1 cellular context compared by ENCODE assay signal in the genomic region with DNA sequence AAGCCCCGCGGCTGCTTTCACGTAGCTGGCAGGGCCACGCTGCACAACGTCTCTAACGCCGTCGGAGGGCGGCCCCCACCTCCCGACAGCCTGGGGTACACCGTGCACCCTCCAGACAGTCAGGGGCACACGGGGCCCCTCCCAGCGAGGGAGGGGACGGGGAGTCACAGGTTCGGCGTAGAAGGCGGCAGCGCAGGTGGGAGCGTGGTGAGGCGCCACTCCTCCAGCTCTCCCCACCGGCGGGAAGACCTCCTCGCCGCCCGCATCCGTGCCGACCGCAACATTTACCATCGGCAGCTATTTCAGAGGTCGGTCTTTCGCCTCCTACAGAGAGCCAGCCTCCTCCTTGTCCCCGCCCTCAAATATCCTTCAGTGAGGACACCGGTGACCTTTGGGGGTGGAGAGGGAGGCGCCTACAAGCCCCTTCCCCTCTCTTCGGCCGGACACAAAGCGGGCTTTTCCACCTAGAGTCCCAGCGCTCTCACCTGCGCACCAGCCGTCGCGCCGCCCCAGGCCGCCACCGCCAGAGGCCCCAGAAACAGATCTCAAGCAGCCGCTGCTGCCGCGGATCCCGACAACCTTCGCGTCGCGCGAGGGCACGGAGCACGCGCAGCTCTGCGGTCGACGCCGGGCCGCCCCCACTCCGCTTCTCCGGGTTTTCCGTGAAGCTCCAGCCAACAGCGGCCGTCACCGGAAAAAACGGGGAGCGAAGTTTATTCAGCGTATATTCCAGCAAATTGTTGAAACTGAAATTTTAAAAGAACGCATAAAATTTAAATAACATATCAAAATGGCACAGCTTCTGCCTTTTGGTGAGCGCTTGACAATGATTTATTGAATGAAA.
A peak's percentile ranks its signal among the peaks of the same experiment; 100 is the strongest.
TF ChIP-seq lines count a peak whose summit lies in the region.

A gene (minus strand): TSS at position 600 of the 844 bp plus-strand sequence. CDS start 20,708 bp downstream, outside the sequence.

TF ChIP-seq in GM12878, 131 proteins besides CTCF, POLR2A, EP300 and RAD21 (continued from another document and continues in another):
- TF ChIP-seq, protein P1, sequence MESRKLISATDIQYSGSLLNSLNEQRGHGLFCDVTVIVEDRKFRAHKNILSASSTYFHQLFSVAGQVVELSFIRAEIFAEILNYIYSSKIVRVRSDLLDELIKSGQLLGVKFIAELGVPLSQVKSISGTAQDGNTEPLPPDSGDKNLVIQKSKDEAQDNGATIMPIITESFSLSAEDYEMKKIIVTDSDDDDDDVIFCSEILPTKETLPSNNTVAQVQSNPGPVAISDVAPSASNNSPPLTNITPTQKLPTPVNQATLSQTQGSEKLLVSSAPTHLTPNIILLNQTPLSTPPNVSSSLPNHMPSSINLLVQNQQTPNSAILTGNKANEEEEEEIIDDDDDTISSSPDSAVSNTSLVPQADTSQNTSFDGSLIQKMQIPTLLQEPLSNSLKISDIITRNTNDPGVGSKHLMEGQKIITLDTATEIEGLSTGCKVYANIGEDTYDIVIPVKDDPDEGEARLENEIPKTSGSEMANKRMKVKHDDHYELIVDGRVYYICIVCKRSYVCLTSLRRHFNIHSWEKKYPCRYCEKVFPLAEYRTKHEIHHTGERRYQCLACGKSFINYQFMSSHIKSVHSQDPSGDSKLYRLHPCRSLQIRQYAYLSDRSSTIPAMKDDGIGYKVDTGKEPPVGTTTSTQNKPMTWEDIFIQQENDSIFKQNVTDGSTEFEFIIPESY (IDR thresholded peaks at IDR 0.05) = no peak
- no peak for TF ChIP-seq ZNF24 (IDR thresholded peaks at IDR 0.05)
- TF ChIP-seq, protein P2, sequence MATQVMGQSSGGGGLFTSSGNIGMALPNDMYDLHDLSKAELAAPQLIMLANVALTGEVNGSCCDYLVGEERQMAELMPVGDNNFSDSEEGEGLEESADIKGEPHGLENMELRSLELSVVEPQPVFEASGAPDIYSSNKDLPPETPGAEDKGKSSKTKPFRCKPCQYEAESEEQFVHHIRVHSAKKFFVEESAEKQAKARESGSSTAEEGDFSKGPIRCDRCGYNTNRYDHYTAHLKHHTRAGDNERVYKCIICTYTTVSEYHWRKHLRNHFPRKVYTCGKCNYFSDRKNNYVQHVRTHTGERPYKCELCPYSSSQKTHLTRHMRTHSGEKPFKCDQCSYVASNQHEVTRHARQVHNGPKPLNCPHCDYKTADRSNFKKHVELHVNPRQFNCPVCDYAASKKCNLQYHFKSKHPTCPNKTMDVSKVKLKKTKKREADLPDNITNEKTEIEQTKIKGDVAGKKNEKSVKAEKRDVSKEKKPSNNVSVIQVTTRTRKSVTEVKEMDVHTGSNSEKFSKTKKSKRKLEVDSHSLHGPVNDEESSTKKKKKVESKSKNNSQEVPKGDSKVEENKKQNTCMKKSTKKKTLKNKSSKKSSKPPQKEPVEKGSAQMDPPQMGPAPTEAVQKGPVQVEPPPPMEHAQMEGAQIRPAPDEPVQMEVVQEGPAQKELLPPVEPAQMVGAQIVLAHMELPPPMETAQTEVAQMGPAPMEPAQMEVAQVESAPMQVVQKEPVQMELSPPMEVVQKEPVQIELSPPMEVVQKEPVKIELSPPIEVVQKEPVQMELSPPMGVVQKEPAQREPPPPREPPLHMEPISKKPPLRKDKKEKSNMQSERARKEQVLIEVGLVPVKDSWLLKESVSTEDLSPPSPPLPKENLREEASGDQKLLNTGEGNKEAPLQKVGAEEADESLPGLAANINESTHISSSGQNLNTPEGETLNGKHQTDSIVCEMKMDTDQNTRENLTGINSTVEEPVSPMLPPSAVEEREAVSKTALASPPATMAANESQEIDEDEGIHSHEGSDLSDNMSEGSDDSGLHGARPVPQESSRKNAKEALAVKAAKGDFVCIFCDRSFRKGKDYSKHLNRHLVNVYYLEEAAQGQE (IDR thresholded peaks at IDR 0.05; ENCODE audit: low read depth, low read length) = no peak
- TF ChIP-seq, protein P3, sequence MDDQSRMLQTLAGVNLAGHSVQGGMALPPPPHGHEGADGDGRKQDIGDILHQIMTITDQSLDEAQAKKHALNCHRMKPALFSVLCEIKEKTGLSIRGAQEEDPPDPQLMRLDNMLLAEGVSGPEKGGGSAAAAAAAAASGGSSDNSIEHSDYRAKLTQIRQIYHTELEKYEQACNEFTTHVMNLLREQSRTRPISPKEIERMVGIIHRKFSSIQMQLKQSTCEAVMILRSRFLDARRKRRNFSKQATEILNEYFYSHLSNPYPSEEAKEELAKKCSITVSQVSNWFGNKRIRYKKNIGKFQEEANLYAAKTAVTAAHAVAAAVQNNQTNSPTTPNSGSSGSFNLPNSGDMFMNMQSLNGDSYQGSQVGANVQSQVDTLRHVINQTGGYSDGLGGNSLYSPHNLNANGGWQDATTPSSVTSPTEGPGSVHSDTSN (IDR thresholded peaks at IDR 0.05; ENCODE audit: insufficient replicate concordance, low read depth, low read length) = no peak
- no peak; the same call in 1 of the 2 replicates for TF ChIP-seq BRCA1 (IDR thresholded peaks at IDR 0.05; ENCODE audit: low read depth, low read length)
- 0 out of 2 replicates have a peak, but pooled peaks have one; percentile 47 for TF ChIP-seq PAX5 (IDR thresholded peaks at IDR 0.05; ENCODE audit: borderline replicate concordance, low read depth, low read length)
- TF ChIP-seq KLF5 (IDR thresholded peaks at IDR 0.05; ENCODE audit: partially characterized antibody) = no peak
- 0 out of 2 replicates have a peak, but pooled peaks have one; percentile 23 for TF ChIP-seq FOXM1 (IDR thresholded peaks at IDR 0.05; ENCODE audit: low read depth, low read length)
- peak; percentile 27; the same call in 1 of the 2 replicates for TF ChIP-seq MXI1 (IDR thresholded peaks at IDR 0.05; ENCODE audit: low read depth, low read length)
- peak; percentile 53; the same call in 1 of the 2 replicates for TF ChIP-seq TAF1 (IDR thresholded peaks at IDR 0.05; ENCODE audit: borderline replicate concordance, low read depth, low read length)
- TF ChIP-seq ZNF384 (IDR thresholded peaks at IDR 0.05; ENCODE audit: borderline replicate concordance, low read depth, low read length) = no peak
- TF ChIP-seq, protein P4, sequence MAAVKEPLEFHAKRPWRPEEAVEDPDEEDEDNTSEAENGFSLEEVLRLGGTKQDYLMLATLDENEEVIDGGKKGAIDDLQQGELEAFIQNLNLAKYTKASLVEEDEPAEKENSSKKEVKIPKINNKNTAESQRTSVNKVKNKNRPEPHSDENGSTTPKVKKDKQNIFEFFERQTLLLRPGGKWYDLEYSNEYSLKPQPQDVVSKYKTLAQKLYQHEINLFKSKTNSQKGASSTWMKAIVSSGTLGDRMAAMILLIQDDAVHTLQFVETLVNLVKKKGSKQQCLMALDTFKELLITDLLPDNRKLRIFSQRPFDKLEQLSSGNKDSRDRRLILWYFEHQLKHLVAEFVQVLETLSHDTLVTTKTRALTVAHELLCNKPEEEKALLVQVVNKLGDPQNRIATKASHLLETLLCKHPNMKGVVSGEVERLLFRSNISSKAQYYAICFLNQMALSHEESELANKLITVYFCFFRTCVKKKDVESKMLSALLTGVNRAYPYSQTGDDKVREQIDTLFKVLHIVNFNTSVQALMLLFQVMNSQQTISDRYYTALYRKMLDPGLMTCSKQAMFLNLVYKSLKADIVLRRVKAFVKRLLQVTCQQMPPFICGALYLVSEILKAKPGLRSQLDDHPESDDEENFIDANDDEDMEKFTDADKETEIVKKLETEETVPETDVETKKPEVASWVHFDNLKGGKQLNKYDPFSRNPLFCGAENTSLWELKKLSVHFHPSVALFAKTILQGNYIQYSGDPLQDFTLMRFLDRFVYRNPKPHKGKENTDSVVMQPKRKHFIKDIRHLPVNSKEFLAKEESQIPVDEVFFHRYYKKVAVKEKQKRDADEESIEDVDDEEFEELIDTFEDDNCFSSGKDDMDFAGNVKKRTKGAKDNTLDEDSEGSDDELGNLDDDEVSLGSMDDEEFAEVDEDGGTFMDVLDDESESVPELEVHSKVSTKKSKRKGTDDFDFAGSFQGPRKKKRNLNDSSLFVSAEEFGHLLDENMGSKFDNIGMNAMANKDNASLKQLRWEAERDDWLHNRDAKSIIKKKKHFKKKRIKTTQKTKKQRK (IDR thresholded peaks at IDR 0.05; ENCODE audit: low read depth, low read length) = no peak
- no peak for TF ChIP-seq SREBF2 (IDR thresholded peaks at IDR 0.05; ENCODE audit: low read length)
- no peak; the same call in 1 of the 2 replicates for TF ChIP-seq RFX5 (IDR thresholded peaks at IDR 0.05; ENCODE audit: low read depth, low read length)
- TF ChIP-seq, protein P5, sequence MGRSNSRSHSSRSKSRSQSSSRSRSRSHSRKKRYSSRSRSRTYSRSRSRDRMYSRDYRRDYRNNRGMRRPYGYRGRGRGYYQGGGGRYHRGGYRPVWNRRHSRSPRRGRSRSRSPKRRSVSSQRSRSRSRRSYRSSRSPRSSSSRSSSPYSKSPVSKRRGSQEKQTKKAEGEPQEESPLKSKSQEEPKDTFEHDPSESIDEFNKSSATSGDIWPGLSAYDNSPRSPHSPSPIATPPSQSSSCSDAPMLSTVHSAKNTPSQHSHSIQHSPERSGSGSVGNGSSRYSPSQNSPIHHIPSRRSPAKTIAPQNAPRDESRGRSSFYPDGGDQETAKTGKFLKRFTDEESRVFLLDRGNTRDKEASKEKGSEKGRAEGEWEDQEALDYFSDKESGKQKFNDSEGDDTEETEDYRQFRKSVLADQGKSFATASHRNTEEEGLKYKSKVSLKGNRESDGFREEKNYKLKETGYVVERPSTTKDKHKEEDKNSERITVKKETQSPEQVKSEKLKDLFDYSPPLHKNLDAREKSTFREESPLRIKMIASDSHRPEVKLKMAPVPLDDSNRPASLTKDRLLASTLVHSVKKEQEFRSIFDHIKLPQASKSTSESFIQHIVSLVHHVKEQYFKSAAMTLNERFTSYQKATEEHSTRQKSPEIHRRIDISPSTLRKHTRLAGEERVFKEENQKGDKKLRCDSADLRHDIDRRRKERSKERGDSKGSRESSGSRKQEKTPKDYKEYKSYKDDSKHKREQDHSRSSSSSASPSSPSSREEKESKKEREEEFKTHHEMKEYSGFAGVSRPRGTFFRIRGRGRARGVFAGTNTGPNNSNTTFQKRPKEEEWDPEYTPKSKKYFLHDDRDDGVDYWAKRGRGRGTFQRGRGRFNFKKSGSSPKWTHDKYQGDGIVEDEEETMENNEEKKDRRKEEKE (IDR thresholded peaks at IDR 0.05) = no peak
- TF ChIP-seq, protein P6, sequence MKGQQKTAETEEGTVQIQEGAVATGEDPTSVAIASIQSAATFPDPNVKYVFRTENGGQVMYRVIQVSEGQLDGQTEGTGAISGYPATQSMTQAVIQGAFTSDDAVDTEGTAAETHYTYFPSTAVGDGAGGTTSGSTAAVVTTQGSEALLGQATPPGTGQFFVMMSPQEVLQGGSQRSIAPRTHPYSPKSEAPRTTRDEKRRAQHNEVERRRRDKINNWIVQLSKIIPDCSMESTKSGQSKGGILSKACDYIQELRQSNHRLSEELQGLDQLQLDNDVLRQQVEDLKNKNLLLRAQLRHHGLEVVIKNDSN (IDR thresholded peaks at IDR 0.05; ENCODE audit: borderline replicate concordance, extremely low read length, insufficient read depth, low read depth, low read length) = no peak
- TF ChIP-seq NFYA (IDR thresholded peaks at IDR 0.05; ENCODE audit: borderline replicate concordance, low read depth, low read length) = no peak
- TF ChIP-seq, protein P7, sequence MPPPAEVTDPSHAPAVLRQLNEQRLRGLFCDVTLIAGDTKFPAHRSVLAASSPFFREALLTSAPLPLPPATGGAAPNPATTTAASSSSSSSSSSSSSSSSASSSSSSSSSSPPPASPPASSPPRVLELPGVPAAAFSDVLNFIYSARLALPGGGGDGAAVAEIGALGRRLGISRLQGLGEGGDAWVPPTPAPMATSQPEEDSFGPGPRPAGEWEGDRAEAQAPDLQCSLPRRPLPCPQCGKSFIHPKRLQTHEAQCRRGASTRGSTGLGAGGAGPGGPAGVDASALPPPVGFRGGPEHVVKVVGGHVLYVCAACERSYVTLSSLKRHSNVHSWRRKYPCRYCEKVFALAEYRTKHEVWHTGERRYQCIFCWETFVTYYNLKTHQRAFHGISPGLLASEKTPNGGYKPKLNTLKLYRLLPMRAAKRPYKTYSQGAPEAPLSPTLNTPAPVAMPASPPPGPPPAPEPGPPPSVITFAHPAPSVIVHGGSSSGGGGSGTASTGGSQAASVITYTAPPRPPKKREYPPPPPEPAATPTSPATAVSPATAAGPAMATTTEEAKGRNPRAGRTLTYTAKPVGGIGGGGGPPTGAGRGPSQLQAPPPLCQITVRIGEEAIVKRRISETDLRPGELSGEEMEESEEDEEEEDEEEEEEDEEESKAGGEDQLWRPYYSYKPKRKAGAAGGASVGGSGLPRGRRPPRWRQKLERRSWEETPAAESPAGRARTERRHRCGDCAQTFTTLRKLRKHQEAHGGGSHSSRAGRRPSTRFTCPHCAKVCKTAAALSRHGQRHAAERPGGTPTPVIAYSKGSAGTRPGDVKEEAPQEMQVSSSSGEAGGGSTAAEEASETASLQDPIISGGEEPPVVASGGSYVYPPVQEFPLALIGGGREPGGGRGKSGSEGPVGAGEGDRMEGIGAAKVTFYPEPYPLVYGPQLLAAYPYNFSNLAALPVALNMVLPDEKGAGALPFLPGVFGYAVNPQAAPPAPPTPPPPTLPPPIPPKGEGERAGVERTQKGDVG (CRISPR knock-in tag; IDR thresholded peaks at IDR 0.05) = no peak
- TF ChIP-seq KDM1A (IDR thresholded peaks at IDR 0.05; ENCODE audit: borderline replicate concordance) = no peak
- peak; percentile 49; the same call in 1 of the 2 replicates for TF ChIP-seq LARP7 (IDR thresholded peaks at IDR 0.05)
- TF ChIP-seq, protein P8, sequence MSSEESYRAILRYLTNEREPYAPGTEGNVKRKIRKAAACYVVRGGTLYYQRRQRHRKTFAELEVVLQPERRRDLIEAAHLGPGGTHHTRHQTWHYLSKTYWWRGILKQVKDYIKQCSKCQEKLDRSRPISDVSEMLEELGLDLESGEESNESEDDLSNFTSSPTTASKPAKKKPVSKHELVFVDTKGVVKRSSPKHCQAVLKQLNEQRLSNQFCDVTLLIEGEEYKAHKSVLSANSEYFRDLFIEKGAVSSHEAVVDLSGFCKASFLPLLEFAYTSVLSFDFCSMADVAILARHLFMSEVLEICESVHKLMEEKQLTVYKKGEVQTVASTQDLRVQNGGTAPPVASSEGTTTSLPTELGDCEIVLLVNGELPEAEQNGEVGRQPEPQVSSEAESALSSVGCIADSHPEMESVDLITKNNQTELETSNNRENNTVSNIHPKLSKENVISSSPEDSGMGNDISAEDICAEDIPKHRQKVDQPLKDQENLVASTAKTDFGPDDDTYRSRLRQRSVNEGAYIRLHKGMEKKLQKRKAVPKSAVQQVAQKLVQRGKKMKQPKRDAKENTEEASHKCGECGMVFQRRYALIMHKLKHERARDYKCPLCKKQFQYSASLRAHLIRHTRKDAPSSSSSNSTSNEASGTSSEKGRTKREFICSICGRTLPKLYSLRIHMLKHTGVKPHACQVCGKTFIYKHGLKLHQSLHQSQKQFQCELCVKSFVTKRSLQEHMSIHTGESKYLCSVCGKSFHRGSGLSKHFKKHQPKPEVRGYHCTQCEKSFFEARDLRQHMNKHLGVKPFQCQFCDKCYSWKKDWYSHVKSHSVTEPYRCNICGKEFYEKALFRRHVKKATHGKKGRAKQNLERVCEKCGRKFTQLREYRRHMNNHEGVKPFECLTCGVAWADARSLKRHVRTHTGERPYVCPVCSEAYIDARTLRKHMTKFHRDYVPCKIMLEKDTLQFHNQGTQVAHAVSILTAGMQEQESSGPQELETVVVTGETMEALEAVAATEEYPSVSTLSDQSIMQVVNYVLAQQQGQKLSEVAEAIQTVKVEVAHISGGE (CRISPR knock-in tag; IDR thresholded peaks at IDR 0.05) = no peak
- TF ChIP-seq HDAC2 (IDR thresholded peaks at IDR 0.05) = no peak
- TF ChIP-seq EED (IDR thresholded peaks at IDR 0.05; ENCODE audit: low read depth) = peak; percentile 66
- TF ChIP-seq KAT2A (conservative IDR thresholded peaks at IDR 0.05; ENCODE audit: control insufficient read depth, low read depth, low read length) = no peak
- TF ChIP-seq ZNF217 (IDR thresholded peaks at IDR 0.05) = no peak
- TF ChIP-seq STAT1 (conservative IDR thresholded peaks at IDR 0.05) = no peak
- no peak for TF ChIP-seq SUPT20H (IDR thresholded peaks at IDR 0.05; ENCODE audit: borderline replicate concordance, control insufficient read depth, low read depth, low read length)
